ENCODE assay signal across 8 cellular contexts in genomic region chrX:150363561-150364346, GRCh38. TPM values are rescaled to one million over a fixed set of nuclear protein-coding genes. Genes with fewer than 3 reads are reported as not detected.
DNase-seq lines count a peak whose midpoint lies in the region; ATAC-seq and TF ChIP-seq lines count a peak whose summit lies in the region.

No MANE protein-coding gene starts in this region.

- H3K4me3 ChIP-seq in duodenal mucosa (ENCODE audit: low read depth in 1 of 2, low read length in 2 of 2): peak overlapping the region; percentile 55 to 67

- peaks cover 6 to 9% of the 10 kb centered on the region in 2 donors for H3K27me3 ChIP-seq in duodenal mucosa (ENCODE audit: control insufficient read depth in 1 of 2, insufficient read depth in 2 of 2, low read length in 2 of 2)

- peak overlapping the region; percentile 4 to 32 for H3K9ac ChIP-seq in duodenal mucosa (ENCODE audit: low read depth in 1 of 2, low read length in 2 of 2)

- ATAC-seq in SK-N-SH treated with all-trans-retinoic acid at 6 μM for 48 hours: peak; percentile 60
- ATAC-seq in HG03045 (IDR thresholded peaks at IDR 0.05; ENCODE audit: unreplicated experiment): no peak

- no peaks in the 10 kb centered on the region for H3K36me3 ChIP-seq in duodenal mucosa (ENCODE audit: control insufficient read depth in 1 of 2, insufficient read depth in 2 of 2, low read length in 2 of 2)

- H3K4me1 ChIP-seq in duodenal mucosa (ENCODE audit: control insufficient read depth in 1 of 2, insufficient read depth in 2 of 2, low read length in 2 of 2): peaks cover 0 to 11% of the 10 kb centered on the region in 2 donors

- no peaks in the 10 kb centered on the region for H3K9me3 ChIP-seq in duodenal mucosa (ENCODE audit: control insufficient read depth in 1 of 2, low read length in 2 of 2)

- no peak overlapping the region for H3K27ac ChIP-seq in duodenal mucosa (ENCODE audit: low read depth, low read length)

- DNase-seq in NCI-H82 (lab: John Stamatoyannopoulos, UW): peak; percentile 65
- DNase-seq in NCI-H82 treated with DMSO at 0.1 percent for 48 hours (lab: John Stamatoyannopoulos, UW; ENCODE audit: unreplicated experiment): no peak
- DNase-seq in lung microvascular endothelial cell (ENCODE audit: low read depth in 2 of 2): peak; percentile 52 to 61
- peak; percentile 20 for DNase-seq in superior temporal gyrus (ENCODE audit: extremely low spot score)
- no peak for DNase-seq in 8988T

TF ChIP-seq in SK-N-SH treated with all-trans-retinoic acid at 6 μM for 48 hours, 23 proteins besides CTCF, POLR2A, EP300 and RAD21:
- no peak for TF ChIP-seq ZFP3 (CRISPR knock-in tag; IDR thresholded peaks at IDR 0.05)
- no peak for TF ChIP-seq PPARA (CRISPR knock-in tag; IDR thresholded peaks at IDR 0.05; ENCODE audit: borderline replicate concordance)
- TF ChIP-seq POU6F1 (CRISPR knock-in tag; IDR thresholded peaks at IDR 0.05; ENCODE audit: borderline replicate concordance, low read depth): no peak
- no peak for TF ChIP-seq CSRNP3 (CRISPR knock-in tag; IDR thresholded peaks at IDR 0.05)
- no peak for TF ChIP-seq ISL1 (CRISPR knock-in tag; IDR thresholded peaks at IDR 0.05)
- TF ChIP-seq ZFP30 (CRISPR knock-in tag; IDR thresholded peaks at IDR 0.05): no peak
- TF ChIP-seq RARB (CRISPR knock-in tag; IDR thresholded peaks at IDR 0.05): no peak
- TF ChIP-seq TSHZ2 (CRISPR knock-in tag; IDR thresholded peaks at IDR 0.05): no peak
- no peak for TF ChIP-seq OSR1 (CRISPR knock-in tag; IDR thresholded peaks at IDR 0.05)
- no peak for TF ChIP-seq ZNF565 (CRISPR knock-in tag; conservative IDR thresholded peaks at IDR 0.05; ENCODE audit: low read depth)
- no peak for TF ChIP-seq CREB5 (CRISPR knock-in tag; IDR thresholded peaks at IDR 0.05; ENCODE audit: low read depth)
- TF ChIP-seq BACH2 (CRISPR knock-in tag; IDR thresholded peaks at IDR 0.05; ENCODE audit: borderline replicate concordance): no peak
- TF ChIP-seq PATZ1 (CRISPR knock-in tag; IDR thresholded peaks at IDR 0.05; ENCODE audit: borderline replicate concordance): no peak
- no peak for TF ChIP-seq CSDC2 (CRISPR knock-in tag; IDR thresholded peaks at IDR 0.05)
- TF ChIP-seq ZC3H10 (CRISPR knock-in tag; IDR thresholded peaks at IDR 0.05): no peak
- TF ChIP-seq ZNF8 (CRISPR knock-in tag; IDR thresholded peaks at IDR 0.05): no peak
- TF ChIP-seq SNAI2 (CRISPR knock-in tag; IDR thresholded peaks at IDR 0.05): no peak
- no peak for TF ChIP-seq ESRRG (CRISPR knock-in tag; IDR thresholded peaks at IDR 0.05)
- TF ChIP-seq TCF4 (CRISPR knock-in tag; IDR thresholded peaks at IDR 0.05; ENCODE audit: borderline replicate concordance): no peak
- TF ChIP-seq ZNF70 (CRISPR knock-in tag; IDR thresholded peaks at IDR 0.05): no peak

RNA-seq across cellular contexts. Expression of gene MAMLD1, which starts 0.6 kb away (rescaled TPM):
- 0.22 and 0.79 TPM in 2 replicates for total RNA-seq in lung microvascular endothelial cell

Comparison
In these comparisons a context has a peak if more than half of its experiments do, and no peak if none do; other contexts are left out.
1. DNase-seq: peak in NCI-H82 (single experiment), lung microvascular endothelial cell (2 of 2) and superior temporal gyrus (single experiment); none in NCI-H82 treated with DMSO at 0.1 percent for 48 hours (single experiment) and 8988T (single experiment).